ENCODE assay signal across 10 cellular contexts in genomic region chr2:15748736-15749323, GRCh38.
A peak's percentile ranks its signal among the peaks of the same experiment; 100 is the strongest.
DNase-seq lines count a peak whose midpoint lies in the region; ATAC-seq and TF ChIP-seq lines count a peak whose summit lies in the region.
"Had no signal": no experiment of that assay in that cellular context is flagged by ENCODE, and none has a peak within 500 bp of the region (broad histone marks: within the 10 kb centered on the region; RNA-seq: fewer than 3 reads in every experiment).

No MANE protein-coding gene starts in this region.

- 74% methylated on average over 12 of the region's 12 CpGs for WGBS in hepatocyte (ENCODE audit: low lambda C conversion rate, missing lambda C conversion rate)
- 68 to 87% methylated on average over 12 of the region's 12 CpGs for WGBS in sigmoid colon, 2 donors

- intact Hi-C loops in sigmoid colon (cut with DNase I), result no loop called here

- TF ChIP-seq POLR2A in sigmoid colon (IDR thresholded peaks at IDR 0.05), result no peak

- H3K9me2 ChIP-seq in hepatocyte (replicated peaks; ENCODE audit: insufficient read depth), result no peaks in the 10 kb centered on the region

- DNase-seq in 8988T, result peak; percentile 67
- no peak for DNase-seq in GM12864 (ENCODE audit: low read depth)
- DNase-seq in OCI-M1 (lab: John Stamatoyannopoulos, UW), result peak; percentile 40
- DNase-seq in hepatocyte (ENCODE audit: low spot score), result peak; percentile 54
- no peak for DNase-seq in sigmoid colon
- DNase-seq: nucleus accumbens, T-helper 1 cell had no signal

- H3K4me1 ChIP-seq in hepatocyte (ENCODE audit: insufficient read depth) (peaks cover 7% of the 10 kb centered on the region), sigmoid colon (peaks cover 0 to 52% (median 46%) of the 10 kb centered on the region in 4 donors)

- H3K79me2 ChIP-seq in hepatocyte, result no peaks in the 10 kb centered on the region

- H3K4me3 ChIP-seq in GM12864 (ENCODE audit: low read depth, low read length) (no peak overlapping the region), hepatocyte (no peak overlapping the region), sigmoid colon (no peak overlapping the region)

- ATAC-seq in GM19035 (IDR thresholded peaks at IDR 0.05; ENCODE audit: unreplicated experiment), result no peak
- no peak for ATAC-seq in GM18909 (IDR thresholded peaks at IDR 0.05; ENCODE audit: poor library complexity, unreplicated experiment)
- ATAC-seq in GM18520 (IDR thresholded peaks at IDR 0.05; ENCODE audit: unreplicated experiment), result no peak

- H3K27ac ChIP-seq in hepatocyte (no peak overlapping the region), sigmoid colon (peak overlapping the region in 1 of 4 donors; percentile 61)

- no peak overlapping the region for H2AFZ ChIP-seq in hepatocyte

- H3K9me3 ChIP-seq in hepatocyte (ENCODE audit: low read depth), result no peaks in the 10 kb centered on the region
- H3K9me3 ChIP-seq in sigmoid colon, result no peaks in the 10 kb centered on the region

- H3K27me3 ChIP-seq in hepatocyte, result no peaks in the 10 kb centered on the region
- no peaks in the 10 kb centered on the region for H3K27me3 ChIP-seq in sigmoid colon

- no peak for TF ChIP-seq EP300 in sigmoid colon (IDR thresholded peaks at IDR 0.05)

- TF ChIP-seq CTCF in GM12864 (IDR thresholded peaks at IDR 0.05; ENCODE audit: low read depth, low read length, missing control alignments) (peak; percentile 74), hepatocyte (IDR thresholded peaks at IDR 0.05; ENCODE audit: poor library complexity) (peak; percentile 43), sigmoid colon (IDR thresholded peaks at IDR 0.05) (no peak)

- no peaks in the 10 kb centered on the region for H3K36me3 ChIP-seq in hepatocyte (replicated peaks; ENCODE audit: insufficient read depth, low read depth)
- no peaks in the 10 kb centered on the region for H3K36me3 ChIP-seq in sigmoid colon

- no peak overlapping the region for H3K4me2 ChIP-seq in hepatocyte

- H4K20me1 ChIP-seq in hepatocyte (ENCODE audit: insufficient read depth, poor library complexity, severe bottlenecking), result no peaks in the 10 kb centered on the region

Comparison
In these comparisons a context has a peak if more than half of its experiments do, and no peak if none do; other contexts are left out.
1. DNase-seq: peak in 8988T (single experiment), OCI-M1 (single experiment) and hepatocyte (single experiment); none in GM12864 (single experiment) and sigmoid colon (single experiment).
2. CTCF ChIP-seq: peak in GM12864 (single experiment) and hepatocyte (single experiment); none in sigmoid colon (0 of 4).